11 cellular contexts compared by ENCODE assay signal in the genomic region with DNA sequence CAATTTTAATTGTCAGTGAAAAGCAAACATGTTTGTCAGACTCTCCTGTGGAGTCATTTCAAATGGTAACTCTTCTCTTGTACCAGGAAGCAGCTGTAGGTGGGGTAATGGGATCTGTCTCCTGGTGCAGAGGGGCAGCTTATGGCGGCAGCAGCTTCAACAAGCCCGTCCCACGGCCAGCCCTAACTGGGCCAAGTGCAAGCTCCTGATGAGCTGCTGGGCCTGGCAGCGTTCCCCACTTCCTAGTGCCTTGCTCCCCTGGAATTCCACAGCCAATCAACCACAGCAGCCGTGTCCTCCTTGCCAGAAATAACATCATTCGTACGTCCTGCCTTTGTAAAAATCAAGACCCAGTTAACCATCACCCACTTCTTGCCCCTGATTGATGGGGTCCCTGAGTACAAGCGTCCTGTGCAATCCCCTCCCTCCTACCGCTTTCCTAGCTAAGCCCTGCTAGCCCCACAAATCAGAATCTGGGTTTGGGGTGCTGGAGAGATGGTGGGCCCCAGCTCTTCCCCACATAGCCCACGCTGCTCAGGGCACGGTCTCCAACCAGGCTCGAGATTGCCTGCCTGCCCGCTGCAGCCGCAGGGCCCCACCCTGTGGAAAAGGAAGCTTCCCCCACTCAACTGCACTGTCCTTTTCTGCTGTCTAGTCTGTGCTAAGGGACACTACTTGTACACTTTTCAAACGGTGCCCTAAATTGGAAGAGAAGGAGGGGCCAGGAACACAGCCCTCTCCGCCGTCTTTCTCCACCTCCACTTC.
A peak's percentile ranks its signal among the peaks of the same experiment; 100 is the strongest.
DNase-seq lines count a peak whose midpoint lies in the region; TF ChIP-seq lines count a peak whose summit lies in the region.
"Had no signal": no experiment of that assay in that cellular context is flagged by ENCODE, and none has a peak within 500 bp of the region (broad histone marks: within the 10 kb centered on the region; RNA-seq: fewer than 3 reads in every experiment).

No MANE protein-coding gene starts in this region.

- DNase-seq in NCI-H345 (lab: John Stamatoyannopoulos, UW) (peak; percentile 33), NCI-H345 treated with DMSO at 0.1 percent for 48 hours (lab: John Stamatoyannopoulos, UW; ENCODE audit: unreplicated experiment) (no peak), NCI-H526 (lab: John Stamatoyannopoulos, UW) (peak; percentile 63 to 69), fibroblast of the aortic adventitia (ENCODE audit: low read depth) (peak; percentile 44), osteocyte (ENCODE audit: extremely low spot score, unreplicated experiment) (no peak), NOMO-1 treated with dmso at 0.1 percent for 144 hours (lab: John Stamatoyannopoulos, UW; ENCODE audit: unreplicated experiment) (no peak), NCI-H2029 treated with DMSO at 0.1 percent for 48 hours (lab: John Stamatoyannopoulos, UW) (no peak), EL (no peak)
- DNase-seq: activated naive CD4-positive, alpha-beta T cell treated with Interleukin-2 at 50 U/mL for 16 hours; mucosa of descending colon; NCI-H1436 treated with DMSO at 0.1 percent for 48 hours had no signal

- H3K36me3 Mint-ChIP-seq in osteocyte (ENCODE audit: unreplicated experiment): no peaks in the 10 kb centered on the region

- peaks cover 22% of the 10 kb centered on the region for H3K4me1 Mint-ChIP-seq in osteocyte (ENCODE audit: unreplicated experiment)

- peaks cover 16% of the 10 kb centered on the region for H3K27me3 Mint-ChIP-seq in osteocyte (ENCODE audit: unreplicated experiment)

- no peak overlapping the region for H3K27ac Mint-ChIP-seq in osteocyte (ENCODE audit: unreplicated experiment)

- no peak overlapping the region for H3K4me3 ChIP-seq in fibroblast of the aortic adventitia (ENCODE audit: low read depth, low read length)
- H3K4me3 ChIP-seq: mucosa of descending colon had no signal

- no peaks in the 10 kb centered on the region for H3K9me3 Mint-ChIP-seq in osteocyte (ENCODE audit: unreplicated experiment)

- H3K4me3 Mint-ChIP-seq in osteocyte (ENCODE audit: unreplicated experiment): peak overlapping the region; percentile 83

- no peak for TF ChIP-seq CTCF in fibroblast of the aortic adventitia (IDR thresholded peaks at IDR 0.05; ENCODE audit: insufficient read depth, low read length)
- no peak for TF ChIP-seq CTCF in osteocyte (IDR thresholded peaks at IDR 0.05)

Comparison
In these comparisons a context has a peak if more than half of its experiments do, and no peak if none do; other contexts are left out.
1. DNase-seq: peak in NCI-H345 (single experiment), NCI-H526 (2 of 2) and fibroblast of the aortic adventitia (single experiment); none in NCI-H345 treated with DMSO at 0.1 percent for 48 hours (single experiment), osteocyte (single experiment), NOMO-1 treated with dmso at 0.1 percent for 144 hours (single experiment), NCI-H2029 treated with DMSO at 0.1 percent for 48 hours (single experiment) and EL (single experiment).